8 cellular contexts compared by ENCODE assay signal in the genomic region with DNA sequence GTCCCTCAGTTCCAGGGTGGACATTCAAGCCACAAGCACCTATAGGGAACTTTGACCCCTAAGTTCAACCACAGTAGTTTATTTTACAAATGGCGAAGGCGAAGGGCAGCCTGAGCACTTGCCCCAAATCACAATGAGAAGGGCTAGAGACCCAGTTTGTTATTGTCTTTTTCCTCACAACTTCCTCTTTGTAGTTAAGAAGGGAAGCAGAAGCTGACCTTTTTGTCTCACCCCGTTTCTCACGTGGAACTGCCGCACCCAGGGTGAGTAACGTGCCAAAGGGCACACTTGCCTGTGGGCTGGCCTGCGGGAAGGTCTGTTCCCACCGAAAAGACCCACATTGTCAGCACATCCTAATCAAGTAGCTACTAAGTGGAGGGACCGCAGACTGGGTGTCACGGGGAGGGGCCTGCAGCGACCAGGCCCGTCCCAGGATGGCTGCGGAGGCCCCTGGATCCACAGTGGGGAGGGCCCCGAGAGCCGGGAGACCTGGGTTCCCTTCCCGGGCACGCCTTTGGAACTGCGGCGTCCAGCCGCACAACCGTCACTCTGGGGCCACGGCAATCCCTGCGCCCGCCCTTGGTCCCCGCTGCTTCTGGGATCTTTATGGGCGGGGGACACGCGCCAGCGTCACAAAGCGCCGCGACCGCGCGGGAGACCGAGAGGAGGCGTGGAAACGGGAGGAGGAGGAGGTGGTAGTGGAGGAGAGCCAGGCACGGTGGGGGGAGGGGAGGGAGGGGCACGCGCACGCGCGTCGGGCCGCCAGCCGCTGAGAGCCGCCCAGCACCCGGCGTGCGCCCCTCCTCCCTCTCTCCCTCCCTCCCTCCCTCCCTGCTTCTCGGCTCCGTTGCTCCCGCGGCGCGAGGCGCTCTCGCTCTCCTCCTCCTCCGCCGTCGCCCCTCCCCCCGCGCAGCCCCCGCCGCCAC. TPM values are rescaled to one million over a fixed set of nuclear protein-coding genes. Genes with fewer than 3 reads are reported as not detected.
A peak's percentile ranks its signal among the peaks of the same experiment; 100 is the strongest.
DNase-seq lines count a peak whose midpoint lies in the region; ATAC-seq and TF ChIP-seq lines count a peak whose summit lies in the region.

A gene with protein sequence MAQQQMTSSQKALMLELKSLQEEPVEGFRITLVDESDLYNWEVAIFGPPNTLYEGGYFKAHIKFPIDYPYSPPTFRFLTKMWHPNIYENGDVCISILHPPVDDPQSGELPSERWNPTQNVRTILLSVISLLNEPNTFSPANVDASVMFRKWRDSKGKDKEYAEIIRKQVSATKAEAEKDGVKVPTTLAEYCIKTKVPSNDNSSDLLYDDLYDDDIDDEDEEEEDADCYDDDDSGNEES (plus strand): TSS at position 834 of the 926 bp plus-strand sequence. CDS start 598 bp downstream, outside the sequence.

- no peaks in the 10 kb centered on the region for H3K27me3 Mint-ChIP-seq in activated naive CD4-positive, alpha-beta T cell treated with anti-CD3 and anti-CD28 coated beads, Interleukin-2, amount 50 U/mL, for 24 hours

- H3K4me3 Mint-ChIP-seq in activated naive CD4-positive, alpha-beta T cell treated with anti-CD3 and anti-CD28 coated beads, Interleukin-2, amount 50 U/mL, for 24 hours, result peak within 1 kb of the TSS; percentile 98

- peaks cover 55% of the 10 kb centered on the region for H3K4me1 Mint-ChIP-seq in activated naive CD4-positive, alpha-beta T cell treated with anti-CD3 and anti-CD28 coated beads, Interleukin-2, amount 50 U/mL, for 24 hours

- ATAC-seq in HG02610 (IDR thresholded peaks at IDR 0.05; ENCODE audit: unreplicated experiment) (peak; percentile 59), SK-N-SH treated with all-trans-retinoic acid at 6 μM for 48 hours (peak; percentile 78), omental fat pad (ENCODE audit: low FRiP score) (peak; percentile 86)

- H3K27ac Mint-ChIP-seq in activated naive CD4-positive, alpha-beta T cell treated with anti-CD3 and anti-CD28 coated beads, Interleukin-2, amount 50 U/mL, for 24 hours, result peak within 1 kb of the TSS; percentile 95

- peak; percentile 95 for DNase-seq in NCI-H1092 treated with DMSO at 0.1 percent for 48 hours (lab: John Stamatoyannopoulos, UW)
- DNase-seq in globus pallidus (ENCODE audit: low spot score), result peak; percentile 94
- peak; percentile 73 for DNase-seq in omental fat pad (ENCODE audit: low spot score)

- H3K36me3 Mint-ChIP-seq in activated naive CD4-positive, alpha-beta T cell treated with anti-CD3 and anti-CD28 coated beads, Interleukin-2, amount 50 U/mL, for 24 hours, result peaks cover 3% of the 10 kb centered on the region

- H3K27ac ChIP-seq in temporal lobe (ENCODE audit: low read depth, low read length), result peak within 1 kb of the TSS; percentile 98

- no peaks in the 10 kb centered on the region for H3K9me3 Mint-ChIP-seq in activated naive CD4-positive, alpha-beta T cell treated with anti-CD3 and anti-CD28 coated beads, Interleukin-2, amount 50 U/mL, for 24 hours

- H3K4me3 ChIP-seq in GM08714 (ENCODE audit: low read length), result peak within 1 kb of the TSS; percentile 94

- TF ChIP-seq CTCF in omental fat pad (IDR thresholded peaks at IDR 0.05), result no peak

TF ChIP-seq in SK-N-SH treated with all-trans-retinoic acid at 6 μM for 48 hours, 23 proteins besides CTCF, POLR2A, EP300 and RAD21:
- TF ChIP-seq ZNF8 (CRISPR knock-in tag; IDR thresholded peaks at IDR 0.05), result no peak
- TF ChIP-seq, protein P1, sequence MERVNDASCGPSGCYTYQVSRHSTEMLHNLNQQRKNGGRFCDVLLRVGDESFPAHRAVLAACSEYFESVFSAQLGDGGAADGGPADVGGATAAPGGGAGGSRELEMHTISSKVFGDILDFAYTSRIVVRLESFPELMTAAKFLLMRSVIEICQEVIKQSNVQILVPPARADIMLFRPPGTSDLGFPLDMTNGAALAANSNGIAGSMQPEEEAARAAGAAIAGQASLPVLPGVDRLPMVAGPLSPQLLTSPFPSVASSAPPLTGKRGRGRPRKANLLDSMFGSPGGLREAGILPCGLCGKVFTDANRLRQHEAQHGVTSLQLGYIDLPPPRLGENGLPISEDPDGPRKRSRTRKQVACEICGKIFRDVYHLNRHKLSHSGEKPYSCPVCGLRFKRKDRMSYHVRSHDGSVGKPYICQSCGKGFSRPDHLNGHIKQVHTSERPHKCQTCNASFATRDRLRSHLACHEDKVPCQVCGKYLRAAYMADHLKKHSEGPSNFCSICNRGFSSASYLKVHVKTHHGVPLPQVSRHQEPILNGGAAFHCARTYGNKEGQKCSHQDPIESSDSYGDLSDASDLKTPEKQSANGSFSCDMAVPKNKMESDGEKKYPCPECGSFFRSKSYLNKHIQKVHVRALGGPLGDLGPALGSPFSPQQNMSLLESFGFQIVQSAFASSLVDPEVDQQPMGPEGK (CRISPR knock-in tag; IDR thresholded peaks at IDR 0.05; ENCODE audit: borderline replicate concordance), result peak; percentile 81; the same call in 1 of the 2 replicates
- TF ChIP-seq ZFP3 (CRISPR knock-in tag; IDR thresholded peaks at IDR 0.05), result 0 out of 2 replicates have a peak, but pooled peaks have one; percentile 13
- peak; percentile 12; the same call in 1 of the 2 replicates for TF ChIP-seq TCF4 (CRISPR knock-in tag; IDR thresholded peaks at IDR 0.05; ENCODE audit: borderline replicate concordance)
- TF ChIP-seq ZNF70 (CRISPR knock-in tag; IDR thresholded peaks at IDR 0.05), result no peak
- no peak for TF ChIP-seq GLIS3 (CRISPR knock-in tag; IDR thresholded peaks at IDR 0.05)

RNA-seq across cellular contexts. Expression of the gene that starts here (rescaled TPM):
- total RNA-seq in omental fat pad (10 to 100 TPM; 22.4 to 34.3 (median 30.2) TPM), temporal lobe (29.0 TPM)

Comparison
In these comparisons a context has a peak if more than half of its experiments do, and no peak if none do; other contexts are left out.
1. Peak in every context shown above with its lines: DNase-seq, ATAC-seq, H3K4me3 ChIP-seq and H3K27ac ChIP-seq.